Comparison of ENCODE assay signal across 8 cellular contexts in the genomic region with DNA sequence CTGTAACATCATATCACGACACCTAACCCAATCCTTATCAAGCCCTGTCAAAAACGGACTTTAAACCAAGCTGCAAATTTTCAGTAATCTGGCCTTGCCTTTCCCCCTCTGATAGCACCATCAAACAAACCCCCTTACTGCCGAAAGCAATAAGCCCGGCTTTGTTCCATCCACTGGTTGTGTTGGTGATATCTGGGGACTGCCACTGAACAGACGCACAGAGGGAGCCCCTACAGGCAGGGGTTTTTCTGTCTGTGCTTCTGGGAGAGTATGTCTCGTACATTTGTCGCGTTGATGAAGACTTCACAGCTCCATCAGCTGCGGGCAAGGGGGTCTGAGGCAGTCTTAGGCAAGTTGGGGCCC. TPM values are rescaled to one million over a fixed set of nuclear protein-coding genes. Genes with fewer than 3 reads are reported as not detected.
DNase-seq lines count a peak whose midpoint lies in the region; ATAC-seq and TF ChIP-seq lines count a peak whose summit lies in the region.

No MANE protein-coding gene starts in this region.

- POLR2A ChIA-PET in CD4-positive, alpha-beta T cell (lab: Charles Lee): interaction anchor here (0.9 to 2.0 kb wide), 4 partner anchors 9 to 31 kb away, joined by 3 to 8 read pairs (median 4); no protein-coding TSS in a partner anchor

- no peak overlapping the region for H3K27ac Mint-ChIP-seq in CD4-positive, alpha-beta T cell
- H3K27ac Mint-ChIP-seq in HFFc6 (peak overlapping the region; percentile 98), type B pancreatic cell (peak overlapping the region; percentile 36)
- no peak overlapping the region for H3K27ac Mint-ChIP-seq in activated T-helper 17 cell treated with anti-CD3 and anti-CD28 coated beads, Interleukin-2, amount 50 U/mL, for 72 hours

- CTCF ChIA-PET in CD4-positive, alpha-beta T cell (lab: Charles Lee): no interaction called here

- H3K27ac ChIP-seq in CD4-positive, alpha-beta T cell (ENCODE audit: low read depth, low read length): no peak overlapping the region

- no peak for DNase-seq in CD4-positive, alpha-beta T cell
- DNase-seq in HFFc6 (no peak), left kidney (ENCODE audit: low read depth, low spot score) (peak; percentile 59), type B pancreatic cell (ENCODE audit: extremely low spot score, unreplicated experiment) (no peak), NCI-H526 treated with DMSO at 0.1 percent for 48 hours (lab: John Stamatoyannopoulos, UW) (no peak), DMS79 (lab: John Stamatoyannopoulos, UW) (no peak)

- peaks cover 82% of the 10 kb centered on the region for H3K27me3 Mint-ChIP-seq in CD4-positive, alpha-beta T cell
- H3K27me3 Mint-ChIP-seq in HFFc6 (ENCODE audit: insufficient read depth) (peaks cover 2% of the 10 kb centered on the region), type B pancreatic cell (peaks cover 68% of the 10 kb centered on the region)
- peaks cover 12% of the 10 kb centered on the region for H3K27me3 Mint-ChIP-seq in activated T-helper 17 cell treated with anti-CD3 and anti-CD28 coated beads, Interleukin-2, amount 50 U/mL, for 72 hours

- no peak for TF ChIP-seq CTCF in CD4-positive, alpha-beta T cell (IDR thresholded peaks at IDR 0.05)
- TF ChIP-seq CTCF in HFFc6 (IDR thresholded peaks at IDR 0.05): no peak
- TF ChIP-seq CTCF in type B pancreatic cell (conservative IDR thresholded peaks at IDR 0.05): no peak

- ATAC-seq in CD4-positive, alpha-beta T cell (ENCODE audit: poor library complexity): peak; percentile 19
- ATAC-seq in activated T-helper 17 cell treated with anti-CD3 and anti-CD28 coated beads, Interleukin-2, amount 50 U/mL, for 72 hours (replicated peaks): no peak
- ATAC-seq in HG02840 (IDR thresholded peaks at IDR 0.05; ENCODE audit: low FRiP score, unreplicated experiment): no peak

- H3K4me3 Mint-ChIP-seq in CD4-positive, alpha-beta T cell: peak overlapping the region; percentile 85
- H3K4me3 Mint-ChIP-seq in HFFc6 (peak overlapping the region; percentile 76), type B pancreatic cell (peak overlapping the region; percentile 90)
- peak overlapping the region; percentile 68 for H3K4me3 Mint-ChIP-seq in activated T-helper 17 cell treated with anti-CD3 and anti-CD28 coated beads, Interleukin-2, amount 50 U/mL, for 72 hours

- no peaks in the 10 kb centered on the region for H3K36me3 Mint-ChIP-seq in CD4-positive, alpha-beta T cell (ENCODE audit: low read depth)
- peaks cover 30% of the 10 kb centered on the region for H3K36me3 Mint-ChIP-seq in HFFc6 (ENCODE audit: low read depth)
- no peaks in the 10 kb centered on the region for H3K36me3 Mint-ChIP-seq in activated T-helper 17 cell treated with anti-CD3 and anti-CD28 coated beads, Interleukin-2, amount 50 U/mL, for 72 hours (ENCODE audit: low read depth)
- H3K36me3 Mint-ChIP-seq in type B pancreatic cell: peaks cover under 1% of the 10 kb centered on the region

- peaks cover 33% of the 10 kb centered on the region for H3K4me1 Mint-ChIP-seq in CD4-positive, alpha-beta T cell (ENCODE audit: low read depth)
- peaks cover 75% of the 10 kb centered on the region for H3K4me1 Mint-ChIP-seq in HFFc6 (ENCODE audit: low read depth)
- peaks cover 10% of the 10 kb centered on the region for H3K4me1 Mint-ChIP-seq in activated T-helper 17 cell treated with anti-CD3 and anti-CD28 coated beads, Interleukin-2, amount 50 U/mL, for 72 hours
- H3K4me1 Mint-ChIP-seq in type B pancreatic cell (ENCODE audit: unreplicated experiment): peaks cover 24% of the 10 kb centered on the region

- intact Hi-C loops in CD4-positive, alpha-beta T cell (cut with DNase I, micrococcal nuclease): no loop called here

- no peaks in the 10 kb centered on the region for H3K9me3 Mint-ChIP-seq in CD4-positive, alpha-beta T cell
- H3K9me3 Mint-ChIP-seq in HFFc6 (peaks cover under 1% of the 10 kb centered on the region; the same call in 1 of the 2 replicates), type B pancreatic cell (no peaks in the 10 kb centered on the region)
- H3K9me3 Mint-ChIP-seq in activated T-helper 17 cell treated with anti-CD3 and anti-CD28 coated beads, Interleukin-2, amount 50 U/mL, for 72 hours: no peaks in the 10 kb centered on the region

- peaks cover 62% of the 10 kb centered on the region for H3K27me3 ChIP-seq in CD4-positive, alpha-beta T cell (ENCODE audit: control insufficient read depth, insufficient read depth, low read length)

- no peaks in the 10 kb centered on the region for H3K9me3 ChIP-seq in CD4-positive, alpha-beta T cell (ENCODE audit: control insufficient read depth, low read length)

RNA-seq across cellular contexts. Expression of a gene that starts 0.6 kb away (rescaled TPM):
- total RNA-seq in CD4-positive, alpha-beta T cell: not detected
- 10 to 100 TPM; 14.0 to 25.5 (median 24.0) TPM for total RNA-seq in HFFc6 (2021; fragmentation: NEBNext Ultra II Directional; extraction: Animal tissue kit (Norgen Biotek cat#: 25700))
- total RNA-seq in activated T-helper 17 cell treated with anti-CD3 and anti-CD28 coated beads, Interleukin-2, amount 50 U/mL, for 72 hours: under 1 TPM; 0.37 to 0.67 TPM
- total RNA-seq in type B pancreatic cell (ENCODE audit: low replicate concordance): 3.5 and 5.5 TPM in 2 replicates

RNA-seq across cellular contexts. Expression of a gene that starts 36.0 kb away (rescaled TPM):
- total RNA-seq in CD4-positive, alpha-beta T cell: 10 to 100 TPM; 34.4 to 38.4 TPM
- total RNA-seq in HFFc6 (2021; fragmentation: NEBNext Ultra II Directional; extraction: Animal tissue kit (Norgen Biotek cat#: 25700)): 10 to 100 TPM; 24.6 to 33.1 (median 28.1) TPM
- total RNA-seq in activated T-helper 17 cell treated with anti-CD3 and anti-CD28 coated beads, Interleukin-2, amount 50 U/mL, for 72 hours: 10 to 100 TPM; 19.5 to 23.2 TPM
- 24.9 and 27.5 TPM in 2 replicates for total RNA-seq in type B pancreatic cell (ENCODE audit: low replicate concordance)

Comparison
In these comparisons a context has a peak if more than half of its experiments do, and no peak if none do; other contexts are left out.
1. H3K27ac Mint-ChIP-seq: peak in HFFc6 (single experiment) and type B pancreatic cell (single experiment); none in CD4-positive, alpha-beta T cell (single experiment) and activated T-helper 17 cell treated with anti-CD3 and anti-CD28 coated beads, Interleukin-2, amount 50 U/mL, for 72 hours (single experiment).
2. Peak in every context shown above with its lines, with median percentiles within 50 percentile points of each other: H3K4me3 Mint-ChIP-seq.